Comparison of ENCODE assay signal across 27 cellular contexts in genomic region chr10:49158399-49158798, GRCh38. TPM values are rescaled to one million over a fixed set of nuclear protein-coding genes. Genes with fewer than 3 reads are reported as not detected.
DNase-seq lines count a peak whose midpoint lies in the region; ATAC-seq, FAIRE-seq and TF ChIP-seq lines count a peak whose summit lies in the region.
"Had no signal": no experiment of that assay in that cellular context is flagged by ENCODE, and none has a peak within 500 bp of the region (broad histone marks: within the 10 kb centered on the region; RNA-seq: fewer than 3 reads in every experiment).

No MANE protein-coding gene starts in this region.

- H3K23ac ChIP-seq in H1 (ENCODE audit: insufficient read length): no peak overlapping the region

- no TSS peak for BruUV-seq in HCT116 (replicated peaks; lab: Mats Ljungman, UMichigan)

- no peak overlapping the region for H3K56ac ChIP-seq in H1 (replicated peaks; ENCODE audit: insufficient read length, low read depth, low read length)

- H4K8ac ChIP-seq in H1 (ENCODE audit: extremely low read depth, insufficient read depth, low read length): no peak overlapping the region

- peak; percentile 11 for DNase-seq in activated CD8-positive, alpha-beta memory T cell treated with anti-CD3 and anti-CD28 coated beads for 24 hours
- no peak for DNase-seq in activated CD8-positive, alpha-beta memory T cell treated with anti-CD3 and anti-CD28 coated beads, Interleukin-2, amount 50 U/mL, for 4 hours
- DNase-seq in HCT116 (ENCODE audit: low read depth, low spot score): no peak
- DNase-seq in H1 (ENCODE audit: low read depth in 1 of 2, low spot score in 2 of 2): no peak
- DNase-seq in islet precursor cell: peak; percentile 13
- DNase-seq in NCI-H1436 treated with DMSO at 0.1 percent for 48 hours (lab: John Stamatoyannopoulos, UW): no peak
- DNase-seq in D721Med (ENCODE audit: insufficient read length, low spot score): no peak
- DNase-seq: CD4-positive, alpha-beta memory T cell; DMS153; EL; GF-D8; HFFc6; Karpas-422; MG63; NCI-H1048; NCI-H1417 treated with DMSO at 0.1 percent for 48 hours; NCI-H187 treated with DMSO at 0.1 percent for 48 hours; NCI-H2107; NCI-H446 treated with DMSO at 0.1 percent for 48 hours; NCI-H526 treated with DMSO at 0.1 percent for 48 hours; Right ventricle myocardium superior had no signal

- no peak overlapping the region for H2BK12ac ChIP-seq in H1 (ENCODE audit: low read depth, low read length)

- CTCF ChIA-PET in HCT116 (lab: Charles Lee) (no interaction called here), H1 (lab: Charles Lee; ENCODE audit: partially characterized antibody) (no interaction called here)

- no peak overlapping the region for H2BK15ac ChIP-seq in H1 (ENCODE audit: low read length)

- H3K4me3 ChIP-seq in HCT116 (replicated peaks in 1 of 2; ENCODE audit: low read depth in 1 of 2, low read length in 2 of 2) (no peak overlapping the region), H1 (ENCODE audit: extremely low read depth in 1 of 4, insufficient read depth in 2 of 4, low read depth in 3 of 4, low read length in 4 of 4) (peak overlapping the region in 1 of 4 experiments; percentile 25; a peak in 2 of 8 replicates)
- H3K4me3 ChIP-seq: BLaER1 treated with 17β-estradiol and CSF1 and Interleukin-3, amounts not matched to agents 10 nM and 100 nM; MG63 had no signal

- H4K5ac ChIP-seq in H1 (ENCODE audit: insufficient read length, low read depth, low read length): peak overlapping the region; percentile 73

- no peak overlapping the region for H3K14ac ChIP-seq in H1 (ENCODE audit: insufficient read length)

- no peak for ATAC-seq in HCT116
- ATAC-seq in HG03159 (IDR thresholded peaks at IDR 0.05; ENCODE audit: unreplicated experiment): no peak

- H4K91ac ChIP-seq in H1 (replicated peaks; ENCODE audit: insufficient read length, low read length): no peak overlapping the region

- no peaks in the 10 kb centered on the region for H3K9me2 ChIP-seq in HCT116 (ENCODE audit: insufficient read depth)

- no peak overlapping the region for H3K4ac ChIP-seq in H1 (replicated peaks; ENCODE audit: insufficient read length, low read depth, low read length)

- no peak overlapping the region for H2BK5ac ChIP-seq in H1 (ENCODE audit: low read depth, low read length)

- H2AK5ac ChIP-seq in H1 (ENCODE audit: low read depth, low read length): no peak overlapping the region

- TF ChIP-seq RAD21 in HCT116 (IDR thresholded peaks at IDR 0.05; ENCODE audit: low read depth): no peak
- TF ChIP-seq RAD21 in H1 (IDR thresholded peaks at IDR 0.05 in 1 of 2, conservative IDR thresholded peaks at IDR 0.05 in 1 of 2; ENCODE audit: low read depth in 2 of 2, low read length in 2 of 2): no peak

- H3K27ac ChIP-seq in HCT116 (ENCODE audit: low read depth, low read length) (no peak overlapping the region), H1 (ENCODE audit: low read depth, low read length) (no peak overlapping the region)
- H3K27ac ChIP-seq: 22Rv1; BLaER1 treated with 17β-estradiol and CSF1 and Interleukin-3, amounts not matched to agents 10 nM and 100 nM had no signal

- WGBS in H1 (ENCODE audit: extremely low coverage in 1 of 2, insufficient coverage in 1 of 2, insufficient read length in 1 of 2, insufficient replicate concordance in 2 of 2, low coverage in 1 of 2, low lambda C conversion rate in 2 of 2, missing lambda C conversion rate in 1 of 2), 2 experiments: 11% methylated on average over 7 of the region's 7 CpGs; no CpG with 5 or more reads in 1 of the 2 experiments

- H2BK20ac ChIP-seq in H1 (ENCODE audit: low read length): no peak overlapping the region

- no peaks in the 10 kb centered on the region for H3K9me3 ChIP-seq in HCT116 (ENCODE audit: control insufficient read depth in 1 of 2, insufficient read depth in 1 of 2, low read depth in 1 of 2, low read length in 2 of 2)
- no peaks in the 10 kb centered on the region for H3K9me3 ChIP-seq in H1 (ENCODE audit: insufficient read depth in 2 of 2, low read depth in 1 of 2, low read length in 1 of 2)
- H3K9me3 ChIP-seq: BLaER1 treated with 17β-estradiol and CSF1 and Interleukin-3, amounts not matched to agents 10 nM and 100 nM; MG63 had no signal

- no peak for TF ChIP-seq CTCF in HCT116 (IDR thresholded peaks at IDR 0.05 in 2 of 3, conservative IDR thresholded peaks at IDR 0.05 in 1 of 3; ENCODE audit: borderline replicate concordance in 1 of 3, insufficient read depth in 1 of 3, low read depth in 2 of 3, low read length in 2 of 3)
- TF ChIP-seq CTCF in H1 (IDR thresholded peaks at IDR 0.05; ENCODE audit: control extremely low read depth in 1 of 3, insufficient read depth in 1 of 3, low read depth in 1 of 3, low read length in 3 of 3): no peak
- TF ChIP-seq CTCF in D721Med (IDR thresholded peaks at IDR 0.05; ENCODE audit: insufficient read depth, missing control alignments): no peak

- peaks cover 73% of the 10 kb centered on the region for H3K27me3 ChIP-seq in HCT116 (ENCODE audit: insufficient read depth, low read length)
- no peaks in the 10 kb centered on the region for H3K27me3 ChIP-seq in H1 (replicated peaks in 1 of 4; ENCODE audit: control insufficient read depth in 3 of 4, extremely low read depth in 1 of 4, insufficient read depth in 3 of 4, low read length in 3 of 4)
- H3K27me3 ChIP-seq: BLaER1 treated with 17β-estradiol and CSF1 and Interleukin-3, amounts not matched to agents 10 nM and 100 nM; MG63 had no signal

- TF ChIP-seq POLR2A in HCT116 (IDR thresholded peaks at IDR 0.05; ENCODE audit: borderline replicate concordance, extremely low read depth, insufficient read depth, insufficient read length) (no peak), H1 (IDR thresholded peaks at IDR 0.05; ENCODE audit: control extremely low read depth in 1 of 2, low read depth in 2 of 2, low read length in 2 of 2) (no peak)

- H2AFZ ChIP-seq in HCT116 (ENCODE audit: low read depth, low read length, poor library complexity, severe bottlenecking): no peak overlapping the region
- H2AFZ ChIP-seq in H1 (ENCODE audit: low read length): no peak overlapping the region

- H4K20me1 ChIP-seq in HCT116 (ENCODE audit: insufficient read depth) (no peaks in the 10 kb centered on the region; the same call in 1 of the 2 replicates), H1 (replicated peaks in 1 of 2; ENCODE audit: control insufficient read depth in 1 of 2, insufficient read depth in 2 of 2, low read length in 2 of 2) (no peaks in the 10 kb centered on the region)

- TF ChIP-seq EP300 in H1 (IDR thresholded peaks at IDR 0.05; ENCODE audit: borderline replicate concordance in 1 of 2, low read depth in 2 of 2, low read length in 2 of 2): no peak

- no peak overlapping the region for H3K18ac ChIP-seq in H1 (ENCODE audit: extremely low read depth, low read length)

- no peaks in the 10 kb centered on the region for H3K36me3 ChIP-seq in HCT116 (ENCODE audit: control insufficient read depth in 1 of 2, insufficient read depth in 2 of 2, low read length in 2 of 2)
- H3K36me3 ChIP-seq in H1 (ENCODE audit: control insufficient read depth in 2 of 4, insufficient read depth in 4 of 4, low read length in 3 of 4): no peaks in the 10 kb centered on the region
- H3K36me3 ChIP-seq: MG63 had no signal

- no peaks in the 10 kb centered on the region for H3K23me2 ChIP-seq in H1 (ENCODE audit: low read depth, low read length)

- H3K9ac ChIP-seq in HCT116 (ENCODE audit: low read length) (no peak overlapping the region), H1 (replicated peaks in 1 of 4; ENCODE audit: extremely low read depth in 1 of 4, low read depth in 3 of 4, low read length in 3 of 4) (no peak overlapping the region)
- H3K9ac ChIP-seq: BLaER1 treated with 17β-estradiol and CSF1 and Interleukin-3, amounts not matched to agents 10 nM and 100 nM had no signal

- no peaks in the 10 kb centered on the region for H3K4me1 ChIP-seq in HCT116 (ENCODE audit: control insufficient read depth in 1 of 2, insufficient read depth in 2 of 2, low read length in 2 of 2)
- peaks cover 0 to 2% (median under 1%) of the 10 kb centered on the region in 4 experiments; a peak in 2 of 7 replicates for H3K4me1 ChIP-seq in H1 (replicated peaks in 1 of 4; ENCODE audit: control insufficient read depth in 3 of 4, insufficient read depth in 4 of 4, low read length in 3 of 4)

- H3K79me1 ChIP-seq in H1 (ENCODE audit: low read depth, low read length): no peaks in the 10 kb centered on the region

- no peak overlapping the region for H3K4me2 ChIP-seq in HCT116 (ENCODE audit: low read length)
- H3K4me2 ChIP-seq in H1 (ENCODE audit: insufficient read depth in 1 of 2, low read depth in 2 of 2, low read length in 2 of 2): peak overlapping the region; percentile 16 to 30; a peak in 2 of 4 replicates
- H3K4me2 ChIP-seq: BLaER1 treated with 17β-estradiol and CSF1 and Interleukin-3, amounts not matched to agents 10 nM and 100 nM had no signal

- RAD21 ChIA-PET in HCT116 (lab: Charles Lee; ENCODE audit: low non-redundant PET in 1 of 2, low total read pairs in 2 of 2, uncharacterized antibody in 2 of 2, unreplicated experiment in 2 of 2): no interaction called here

- POLR2A ChIA-PET in HCT116 (lab: Charles Lee): no interaction called here
- POLR2A ChIA-PET in H1 (lab: Charles Lee; ENCODE audit: partially characterized antibody): no interaction called here

- FAIRE-seq in H1 (lab: Jason Lieb, UNC) (peak; percentile 95), D721Med (lab: Jason Lieb, UNC) (no peak)

- H3K79me2 ChIP-seq in HCT116 (ENCODE audit: insufficient read depth, low read length) (no peaks in the 10 kb centered on the region), H1 (ENCODE audit: control insufficient read depth in 1 of 2, insufficient read depth in 2 of 2, low read length in 2 of 2) (no peaks in the 10 kb centered on the region)

- intact Hi-C loops in HCT116 (cut with micrococcal nuclease): no loop called here

- H2BK120ac ChIP-seq in H1 (replicated peaks; ENCODE audit: low read depth, low read length): no peak overlapping the region

RNA-seq across cellular contexts. Expression of gene FAM170B, which starts 24.6 kb away (rescaled TPM):
- not detected for total RNA-seq in HCT116 (2021; ENCODE audit: unreplicated experiment)
- not detected in 2 replicates for polyA plus RNA-seq in HCT116 (2012)
- not detected in 2 replicates for total RNA-seq in H1 (2021; fragmentation: NEBNext Ultra II Directional; extraction: Animal tissue kit (Norgen Biotek cat#: 25700))
- not detected in 2 replicates for polyA plus RNA-seq in H1 (2011; rRNA removed)
- polyA plus RNA-seq in H1 (2011; cell fraction: cytosol; rRNA removed): not detected
- polyA plus RNA-seq in H1 (2011; cell fraction: nucleus; rRNA removed): not detected
- not detected in 4 replicates for polyA plus RNA-seq in H1 (2012, experiment 1 of 2)
- polyA plus RNA-seq in H1 (2012, experiment 2 of 2): not detected
- not detected for polyA plus RNA-seq in H1 (2013, experiment 1 of 2)
- not detected for polyA plus RNA-seq in H1 (2013, experiment 2 of 2)
- not detected in 2 replicates for polyA minus RNA-seq in H1 (2011; rRNA and poly(A)+ RNA removed)
- not detected for polyA minus RNA-seq in H1 (2011; cell fraction: cytosol; rRNA and poly(A)+ RNA removed)
- polyA minus RNA-seq in H1 (2011; cell fraction: nucleus; rRNA and poly(A)+ RNA removed): not detected
- total RNA-seq: CD4-positive, alpha-beta memory T cell; H4; HFFc6; HT1080; Right ventricle myocardium superior; SK-MEL-5 had no signal
- polyA plus RNA-seq: CD4-positive, alpha-beta memory T cell had no signal

RNA-seq across cellular contexts. Expression of gene TMEM273, which starts 29.8 kb away (rescaled TPM):
- not detected for total RNA-seq in HCT116 (2021; ENCODE audit: unreplicated experiment)
- polyA plus RNA-seq in HCT116 (2012): not detected in 2 replicates
- not detected in 2 replicates for total RNA-seq in H1 (2021; fragmentation: NEBNext Ultra II Directional; extraction: Animal tissue kit (Norgen Biotek cat#: 25700))
- polyA plus RNA-seq in H1 (2011; rRNA removed): not detected in 2 replicates
- 0.14 TPM for polyA plus RNA-seq in H1 (2011; cell fraction: cytosol; rRNA removed)
- polyA plus RNA-seq in H1 (2011; cell fraction: nucleus; rRNA removed): not detected
- not detected in 4 replicates for polyA plus RNA-seq in H1 (2012, experiment 1 of 2)
- not detected for polyA plus RNA-seq in H1 (2012, experiment 2 of 2)
- 0.02 TPM for polyA plus RNA-seq in H1 (2013, experiment 1 of 2)
- polyA plus RNA-seq in H1 (2013, experiment 2 of 2): 0.07 TPM
- polyA minus RNA-seq in H1 (2011; rRNA and poly(A)+ RNA removed): 0.16 TPM in 1 of 2 replicates, not detected in the other
- polyA minus RNA-seq in H1 (2011; cell fraction: cytosol; rRNA and poly(A)+ RNA removed): not detected
- polyA minus RNA-seq in H1 (2011; cell fraction: nucleus; rRNA and poly(A)+ RNA removed): not detected
- total RNA-seq: HFFc6, HT1080, SK-MEL-5 had no signal

RNA-seq across cellular contexts. Expression of gene VSTM4, which starts 43.1 kb away (rescaled TPM):
- 0.07 TPM for total RNA-seq in HCT116 (2021; ENCODE audit: unreplicated experiment)
- polyA plus RNA-seq in HCT116 (2012): not detected in 2 replicates
- total RNA-seq in H1 (2021; fragmentation: NEBNext Ultra II Directional; extraction: Animal tissue kit (Norgen Biotek cat#: 25700)): 0.69 and 0.73 TPM in 2 replicates
- polyA plus RNA-seq in H1 (2011; rRNA removed): 0.48 and 0.63 TPM in 2 replicates
- 0.50 TPM for polyA plus RNA-seq in H1 (2011; cell fraction: cytosol; rRNA removed)
- 0.70 TPM for polyA plus RNA-seq in H1 (2011; cell fraction: nucleus; rRNA removed)
- 0.56 to 0.81 TPM (median 0.68 TPM) in 4 replicates for polyA plus RNA-seq in H1 (2012, experiment 1 of 2)
- 0.21 TPM for polyA plus RNA-seq in H1 (2012, experiment 2 of 2)
- 0.65 TPM for polyA plus RNA-seq in H1 (2013, experiment 1 of 2)
- polyA plus RNA-seq in H1 (2013, experiment 2 of 2): 0.66 TPM
- polyA minus RNA-seq in H1 (2011; rRNA and poly(A)+ RNA removed): 0.54 and 1.2 TPM in 2 replicates
- not detected for polyA minus RNA-seq in H1 (2011; cell fraction: cytosol; rRNA and poly(A)+ RNA removed)
- polyA minus RNA-seq in H1 (2011; cell fraction: nucleus; rRNA and poly(A)+ RNA removed): 1.2 TPM
- total RNA-seq: CD4-positive, alpha-beta memory T cell; SK-MEL-5 had no signal
- polyA plus RNA-seq: CD4-positive, alpha-beta memory T cell had no signal

Comparison
In these comparisons a context has a peak if more than half of its experiments do, and no peak if none do; other contexts are left out.
1. DNase-seq: peak in activated CD8-positive, alpha-beta memory T cell treated with anti-CD3 and anti-CD28 coated beads for 24 hours (single experiment) and islet precursor cell (single experiment); none in activated CD8-positive, alpha-beta memory T cell treated with anti-CD3 and anti-CD28 coated beads, Interleukin-2, amount 50 U/mL, for 4 hours (single experiment), HCT116 (single experiment), H1 (0 of 2), NCI-H1436 treated with DMSO at 0.1 percent for 48 hours (single experiment) and D721Med (single experiment).